In genomic region chr2:17869128-17869527, GRCh38 we compare ENCODE assay signal across 25 cellular contexts. TPM values are rescaled to one million over a fixed set of nuclear protein-coding genes. Genes with fewer than 3 reads are reported as not detected.
DNase-seq lines count a peak whose midpoint lies in the region; ATAC-seq, FAIRE-seq and TF ChIP-seq lines count a peak whose summit lies in the region.
"Had no signal": no experiment of that assay in that cellular context is flagged by ENCODE, and none has a peak within 500 bp of the region (broad histone marks: within the 10 kb centered on the region; RNA-seq: fewer than 3 reads in every experiment).

No MANE protein-coding gene starts in this region.

- BruUV-seq in Calu3 (replicated peaks; lab: Mats Ljungman, UMichigan) = no TSS peak
- BruUV-seq in PC-3 (replicated peaks; lab: Mats Ljungman, UMichigan) = no TSS peak

- CTCF ChIA-PET in Calu3 (lab: Charles Lee) (no interaction called here), PC-3 (lab: Charles Lee) (no interaction called here)

- H3K4me3 ChIP-seq in PC-3 (ENCODE audit: low read length) (no peak overlapping the region), fibroblast of lung (replicated peaks in 1 of 4; ENCODE audit: control extremely low read depth in 1 of 4, insufficient read depth in 1 of 4, low read depth in 3 of 4, low read length in 4 of 4) (no peak overlapping the region), prostate gland (no peak overlapping the region)
- H3K4me3 ChIP-seq: ascending aorta, esophagus squamous epithelium, right atrium auricular region, transverse colon had no signal

- no peak overlapping the region for H3K4me3 Mint-ChIP-seq in Calu3 (ENCODE audit: low read depth, unreplicated experiment)
- H3K4me3 Mint-ChIP-seq: CD14-positive monocyte; dendritic cell treated with granulocyte-macrophage colony-stimulating factor and Interleukin-4, amounts not matched to agents 40 ng/mL and 50 ng/mL, for 4 days; IgD-negative memory B cell; naive B cell had no signal

- peaks cover 11% of the 10 kb centered on the region for H3K27me3 ChIP-seq in PC-3 (ENCODE audit: low read length)
- H3K27me3 ChIP-seq in fibroblast of lung (ENCODE audit: control insufficient read depth, insufficient read depth, low read length) = peaks cover 2% of the 10 kb centered on the region
- no peaks in the 10 kb centered on the region for H3K27me3 ChIP-seq in prostate gland (replicated peaks; ENCODE audit: insufficient read depth)
- H3K27me3 ChIP-seq: ascending aorta, right atrium auricular region, transverse colon had no signal

- H3K79me2 ChIP-seq in PC-3 (ENCODE audit: low read length) (no peaks in the 10 kb centered on the region), fibroblast of lung (ENCODE audit: control insufficient read depth, insufficient read depth, low read length) (no peaks in the 10 kb centered on the region)

- ATAC-seq in PC-3 = no peak
- ATAC-seq: left ventricle myocardium superior had no signal

- TF ChIP-seq CTCF in Calu3 (IDR thresholded peaks at IDR 0.05; ENCODE audit: unreplicated experiment) (no peak), PC-3 (conservative IDR thresholded peaks at IDR 0.05; ENCODE audit: low read depth, low read length) (no peak), fibroblast of lung (conservative IDR thresholded peaks at IDR 0.05 in 1 of 2, IDR thresholded peaks at IDR 0.05 in 1 of 2; ENCODE audit: low read depth in 1 of 2, low read length in 2 of 2) (no peak), prostate gland (IDR thresholded peaks at IDR 0.05) (no peak)

- intact Hi-C loops in Calu3 (cut with micrococcal nuclease; ENCODE audit: unreplicated experiment) (no loop called here), PC-3 (cut with micrococcal nuclease) (no loop called here), prostate gland (cut with DNase I) (no loop called here)

- H4K20me1 ChIP-seq in PC-3 (ENCODE audit: low read length) (no peaks in the 10 kb centered on the region), fibroblast of lung (ENCODE audit: control insufficient read depth, extremely low read depth, insufficient read depth, low read length) (no peaks in the 10 kb centered on the region)

- peak; percentile 16 for DNase-seq in Calu3
- peak; percentile 79 for DNase-seq in H54 (ENCODE audit: insufficient read length, low spot score)
- peak; percentile 53 for DNase-seq in PC-3
- DNase-seq in fibroblast of lung (ENCODE audit: low read depth in 2 of 2) = peak; percentile 19 to 20
- no peak for DNase-seq in NOMO-1 (lab: John Stamatoyannopoulos, UW; ENCODE audit: unreplicated experiment in 2 of 2)
- DNase-seq in prostate gland (ENCODE audit: low spot score) = no peak
- no peak for DNase-seq in NCI-H1694 (lab: John Stamatoyannopoulos, UW)
- DNase-seq in NCI-H2029 (lab: John Stamatoyannopoulos, UW) = no peak
- DNase-seq: activated CD4-positive, alpha-beta T cell treated with anti-CD3 and anti-CD28 coated beads, Interleukin-2, amount 50 U/mL, for 4 hours; activated effector memory CD4-positive, alpha-beta T cell treated with Interleukin-2 at 50 U/mL for 16 hours; esophagus squamous epithelium; left ventricle myocardium superior; naive B cell; NCI-H187; NCI-H524; RPMI8226; stimulated activated CD8-positive, alpha-beta memory T cell treated with anti-CD3 and anti-CD28 coated beads, Interleukin-4, amount 100 ng/mL, for 48 hours; transverse colon had no signal

- H3K4me2 ChIP-seq in PC-3 (ENCODE audit: low read length) (no peak overlapping the region), fibroblast of lung (ENCODE audit: extremely low read depth, insufficient read depth, low read length) (no peak overlapping the region)

- peak; percentile 83 for FAIRE-seq in H54 (lab: Jason Lieb, UNC)
- FAIRE-seq: G401.6, GM19239 had no signal

- peaks cover 5% of the 10 kb centered on the region for H3K9me3 Mint-ChIP-seq in Calu3 (ENCODE audit: low read depth, unreplicated experiment)
- H3K9me3 Mint-ChIP-seq: CD14-positive monocyte; dendritic cell treated with granulocyte-macrophage colony-stimulating factor and Interleukin-4, amounts not matched to agents 40 ng/mL and 50 ng/mL, for 4 days; IgD-negative memory B cell; naive B cell had no signal

- H3F3A ChIP-seq in PC-3 (ENCODE audit: low read length, unreplicated experiment) = no peaks in the 10 kb centered on the region

- peaks cover 39% of the 10 kb centered on the region for H3K27me3 Mint-ChIP-seq in Calu3 (ENCODE audit: unreplicated experiment)

- H3K9ac ChIP-seq in PC-3 (ENCODE audit: low read length) (no peak overlapping the region), fibroblast of lung (ENCODE audit: insufficient read depth, low read length) (no peak overlapping the region)

- no peaks in the 10 kb centered on the region for H3K36me3 Mint-ChIP-seq in Calu3 (ENCODE audit: insufficient read depth, unreplicated experiment)
- H3K36me3 Mint-ChIP-seq: CD14-positive monocyte, IgD-negative memory B cell, naive B cell had no signal

- H3K27ac Mint-ChIP-seq in Calu3 (ENCODE audit: unreplicated experiment) = no peak overlapping the region
- H3K27ac Mint-ChIP-seq: CD14-positive monocyte; dendritic cell treated with granulocyte-macrophage colony-stimulating factor and Interleukin-4, amounts not matched to agents 40 ng/mL and 50 ng/mL, for 4 days; IgD-negative memory B cell had no signal

- H3K4me1 Mint-ChIP-seq in Calu3 (ENCODE audit: low read depth, unreplicated experiment) = no peaks in the 10 kb centered on the region
- H3K4me1 Mint-ChIP-seq: CD14-positive monocyte, naive B cell had no signal

- POLR2A ChIA-PET in PC-3 (lab: Charles Lee; ENCODE audit: unreplicated experiment) = no interaction called here

- H3K27ac ChIP-seq in PC-3 (ENCODE audit: low read length) = no peak overlapping the region
- no peak overlapping the region for H3K27ac ChIP-seq in fibroblast of lung (ENCODE audit: insufficient read depth, low read length)
- H3K27ac ChIP-seq in prostate gland = no peak overlapping the region
- H3K27ac ChIP-seq: ascending aorta, esophagus squamous epithelium, right atrium auricular region, transverse colon had no signal

- 88% methylated on average over 5 of the region's 5 CpGs for WGBS in prostate gland

- no peak for TF ChIP-seq POLR2A in H54 (IDR thresholded peaks at IDR 0.05; ENCODE audit: low read depth, low read length)
- TF ChIP-seq POLR2A in prostate gland (IDR thresholded peaks at IDR 0.05) = no peak

- no peaks in the 10 kb centered on the region for H3K9me2 ChIP-seq in PC-3 (replicated peaks; ENCODE audit: low read length)

- H3K4me1 ChIP-seq in PC-3 (ENCODE audit: insufficient read depth, low read length) = no peaks in the 10 kb centered on the region
- no peaks in the 10 kb centered on the region for H3K4me1 ChIP-seq in fibroblast of lung (ENCODE audit: control insufficient read depth, extremely low read depth, insufficient read depth, low read length)
- no peaks in the 10 kb centered on the region for H3K4me1 ChIP-seq in prostate gland (replicated peaks)
- H3K4me1 ChIP-seq: ascending aorta, esophagus squamous epithelium, right atrium auricular region, transverse colon had no signal

- H2AFZ ChIP-seq in PC-3 (ENCODE audit: low read length) (peak overlapping the region; percentile 38; the same call in 1 of the 2 replicates), fibroblast of lung (ENCODE audit: low read length) (no peak overlapping the region)

- H3K9me3 ChIP-seq in PC-3 (ENCODE audit: low read length) = no peaks in the 10 kb centered on the region
- H3K9me3 ChIP-seq in fibroblast of lung (ENCODE audit: control insufficient read depth, insufficient read depth, low read depth, low read length) = no peaks in the 10 kb centered on the region
- H3K9me3 ChIP-seq in prostate gland = no peaks in the 10 kb centered on the region
- H3K9me3 ChIP-seq: ascending aorta, esophagus squamous epithelium, right atrium auricular region, transverse colon had no signal

- H3K36me3 ChIP-seq in PC-3 (ENCODE audit: low read depth, low read length) (no peaks in the 10 kb centered on the region), fibroblast of lung (ENCODE audit: control insufficient read depth, insufficient read depth, low read length) (no peaks in the 10 kb centered on the region), prostate gland (no peaks in the 10 kb centered on the region)
- H3K36me3 ChIP-seq: ascending aorta, esophagus squamous epithelium, right atrium auricular region, transverse colon had no signal

RNA-seq across cellular contexts. Expression of gene KCNS3, which starts 9.3 kb away (rescaled TPM):
- total RNA-seq in Calu3 (2022) (3.5 and 5.0 TPM in 2 replicates), PC-3 (2014; rRNA removed) (5.8 and 7.9 TPM in 2 replicates), fibroblast of lung (1.3 and 6.3 TPM in 2 replicates), prostate gland (100 to 1,000 TPM in 1 of 2 donors, 10 to 100 TPM in 1; 17.4 to 106 TPM)
- polyA plus RNA-seq in fibroblast of lung = 2.8 and 3.0 TPM in 2 replicates
- polyA plus RNA-seq in fibroblast of lung (2012) = 2.5 and 2.6 TPM in 2 replicates
- 0.56 and 10.2 TPM in 2 replicates for polyA minus RNA-seq in fibroblast of lung (ENCODE audit: low replicate concordance)
- polyA plus RNA-seq: CD14-positive monocyte, IgD-negative memory B cell had no signal

RNA-seq across cellular contexts. Expression of gene MSGN1, which starts 52.9 kb away (rescaled TPM):
- not detected in 2 replicates for total RNA-seq in Calu3 (2022)
- total RNA-seq in PC-3 (2014; rRNA removed) = not detected in 2 replicates
- not detected in 2 replicates for total RNA-seq in fibroblast of lung
- polyA plus RNA-seq in fibroblast of lung = not detected in 2 replicates
- polyA plus RNA-seq in fibroblast of lung (2012) = not detected in 2 replicates
- polyA minus RNA-seq in fibroblast of lung (ENCODE audit: low replicate concordance) = not detected in 2 replicates
- total RNA-seq in prostate gland = not detected
- total RNA-seq: ascending aorta, esophagus squamous epithelium, left ventricle myocardium superior, right atrium auricular region had no signal
- polyA plus RNA-seq: CD14-positive monocyte, IgD-negative memory B cell had no signal

Comparison
In these comparisons a context has a peak if more than half of its experiments do, and no peak if none do; other contexts are left out.
1. DNase-seq: peak in Calu3 (single experiment), H54 (single experiment), PC-3 (single experiment) and fibroblast of lung (2 of 2); none in NOMO-1 (0 of 2), prostate gland (single experiment), NCI-H1694 (single experiment) and NCI-H2029 (single experiment).